ENCODE assay signal across 1 cellular context in the genomic region with DNA sequence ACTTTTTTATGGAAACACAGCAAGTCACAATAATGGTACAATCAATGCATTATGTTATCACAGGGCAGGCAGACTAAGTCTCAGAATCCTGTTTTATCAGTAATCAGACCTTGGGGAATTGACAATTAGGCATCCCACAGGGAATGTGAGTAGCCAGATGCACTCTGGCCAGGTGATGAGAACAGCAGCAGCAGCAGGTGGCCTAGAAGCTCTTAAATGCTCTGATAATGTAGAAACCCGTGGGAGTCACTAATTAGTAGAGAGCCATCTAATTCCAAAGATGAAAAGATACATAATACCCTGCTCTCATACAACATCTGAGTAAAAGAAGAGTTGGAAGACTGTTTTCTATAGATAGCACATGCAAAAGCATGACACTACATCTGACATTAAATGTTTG.
TF ChIP-seq lines count a peak whose summit lies in the region.

No MANE protein-coding gene starts in this region.

TF ChIP-seq in HepG2, 621 proteins besides CTCF, POLR2A, EP300 and RAD21 (continued from another document):
- TF ChIP-seq CBX2 (IDR thresholded peaks at IDR 0.05; ENCODE audit: low read depth, low read length) (no peak), CBX2 (CRISPR knock-in tag; IDR thresholded peaks at IDR 0.05; ENCODE audit: low read depth) (no peak), KLF9 (CRISPR knock-in tag; IDR thresholded peaks at IDR 0.05; ENCODE audit: low read depth) (no peak), GLI4 (CRISPR knock-in tag; IDR thresholded peaks at IDR 0.05; ENCODE audit: borderline replicate concordance) (no peak)
